ENCODE assay signal across 1 cellular context in the genomic region with DNA sequence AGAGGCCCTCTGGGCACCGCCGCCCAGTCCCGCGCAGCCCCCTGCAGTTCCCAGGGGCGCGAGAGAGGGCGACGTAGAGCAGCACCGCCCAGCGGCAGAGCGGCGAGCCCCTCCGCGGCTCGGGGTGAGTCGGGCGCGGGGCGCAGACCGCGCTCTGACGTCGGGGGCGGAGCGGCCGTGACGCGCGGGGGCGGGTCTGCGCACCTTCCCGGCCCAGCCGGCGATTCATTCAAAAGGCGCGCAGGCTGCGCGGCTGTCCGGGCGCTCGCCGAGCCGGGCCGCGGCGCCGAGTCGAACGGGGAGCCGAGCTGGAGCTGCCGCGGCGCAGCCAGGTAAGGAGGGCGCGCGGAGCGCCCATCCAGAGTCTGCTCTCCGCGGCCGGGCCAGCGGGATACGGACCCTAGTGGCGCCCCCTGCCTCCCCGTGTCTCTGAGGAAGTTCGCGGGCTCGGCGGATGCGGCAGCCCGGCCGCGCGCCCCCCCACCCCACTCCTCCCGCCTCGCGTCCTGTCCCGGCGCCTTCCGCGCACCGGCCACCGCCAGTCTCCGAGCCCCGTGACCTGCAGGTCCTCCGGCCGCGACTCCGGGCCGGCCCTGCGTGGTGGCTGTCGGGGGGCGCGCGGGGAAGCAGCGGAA.
TF ChIP-seq lines count a peak whose summit lies in the region.

A gene with protein sequence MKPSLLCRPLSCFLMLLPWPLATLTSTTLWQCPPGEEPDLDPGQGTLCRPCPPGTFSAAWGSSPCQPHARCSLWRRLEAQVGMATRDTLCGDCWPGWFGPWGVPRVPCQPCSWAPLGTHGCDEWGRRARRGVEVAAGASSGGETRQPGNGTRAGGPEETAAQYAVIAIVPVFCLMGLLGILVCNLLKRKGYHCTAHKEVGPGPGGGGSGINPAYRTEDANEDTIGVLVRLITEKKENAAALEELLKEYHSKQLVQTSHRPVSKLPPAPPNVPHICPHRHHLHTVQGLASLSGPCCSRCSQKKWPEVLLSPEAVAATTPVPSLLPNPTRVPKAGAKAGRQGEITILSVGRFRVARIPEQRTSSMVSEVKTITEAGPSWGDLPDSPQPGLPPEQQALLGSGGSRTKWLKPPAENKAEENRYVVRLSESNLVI (plus strand): TSS at position 232 of the 635 bp plus-strand sequence. CDS start 12,738 bp downstream, outside the sequence.

TF ChIP-seq in HEK293, 187 proteins besides CTCF, POLR2A, EP300 and RAD21 (continued from another document):
- TF ChIP-seq, protein P1, sequence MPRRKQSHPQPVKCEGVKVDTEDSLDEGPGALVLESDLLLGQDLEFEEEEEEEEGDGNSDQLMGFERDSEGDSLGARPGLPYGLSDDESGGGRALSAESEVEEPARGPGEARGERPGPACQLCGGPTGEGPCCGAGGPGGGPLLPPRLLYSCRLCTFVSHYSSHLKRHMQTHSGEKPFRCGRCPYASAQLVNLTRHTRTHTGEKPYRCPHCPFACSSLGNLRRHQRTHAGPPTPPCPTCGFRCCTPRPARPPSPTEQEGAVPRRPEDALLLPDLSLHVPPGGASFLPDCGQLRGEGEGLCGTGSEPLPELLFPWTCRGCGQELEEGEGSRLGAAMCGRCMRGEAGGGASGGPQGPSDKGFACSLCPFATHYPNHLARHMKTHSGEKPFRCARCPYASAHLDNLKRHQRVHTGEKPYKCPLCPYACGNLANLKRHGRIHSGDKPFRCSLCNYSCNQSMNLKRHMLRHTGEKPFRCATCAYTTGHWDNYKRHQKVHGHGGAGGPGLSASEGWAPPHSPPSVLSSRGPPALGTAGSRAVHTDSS (tag by site-specific recombination; IDR thresholded peaks at IDR 0.05) = no peak
- TF ChIP-seq, protein P2, sequence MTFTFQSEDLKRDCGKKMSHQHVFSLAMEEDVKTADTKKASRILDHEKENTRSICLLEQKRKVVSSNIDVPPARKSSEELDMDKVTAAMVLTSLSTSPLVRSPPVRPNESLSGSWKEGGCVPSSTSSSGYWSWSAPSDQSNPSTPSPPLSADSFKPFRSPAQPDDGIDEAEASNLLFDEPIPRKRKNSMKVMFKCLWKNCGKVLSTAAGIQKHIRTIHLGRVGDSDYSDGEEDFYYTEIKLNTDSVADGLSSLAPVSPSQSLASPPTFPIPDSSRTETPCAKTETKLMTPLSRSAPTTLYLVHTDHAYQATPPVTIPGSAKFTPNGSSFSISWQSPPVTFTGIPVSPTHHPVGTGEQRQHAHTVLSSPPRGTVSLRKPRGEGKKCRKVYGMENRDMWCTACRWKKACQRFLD (tag by site-specific recombination; IDR thresholded peaks at IDR 0.05) = no peak
- TF ChIP-seq ZNF16 (tag by site-specific recombination; IDR thresholded peaks at IDR 0.05; ENCODE audit: low read depth) = no peak
- peak; percentile 98 for TF ChIP-seq ZBTB8A (tag by site-specific recombination; IDR thresholded peaks at IDR 0.05)
- TF ChIP-seq PRDM1 (tag by site-specific recombination; IDR thresholded peaks at IDR 0.05) = no peak
- no peak for TF ChIP-seq ZNF335 (tag by site-specific recombination; conservative IDR thresholded peaks at IDR 0.05)
- TF ChIP-seq ZSCAN4 (tag by site-specific recombination; IDR thresholded peaks at IDR 0.05) = no peak
- TF ChIP-seq, protein P3, sequence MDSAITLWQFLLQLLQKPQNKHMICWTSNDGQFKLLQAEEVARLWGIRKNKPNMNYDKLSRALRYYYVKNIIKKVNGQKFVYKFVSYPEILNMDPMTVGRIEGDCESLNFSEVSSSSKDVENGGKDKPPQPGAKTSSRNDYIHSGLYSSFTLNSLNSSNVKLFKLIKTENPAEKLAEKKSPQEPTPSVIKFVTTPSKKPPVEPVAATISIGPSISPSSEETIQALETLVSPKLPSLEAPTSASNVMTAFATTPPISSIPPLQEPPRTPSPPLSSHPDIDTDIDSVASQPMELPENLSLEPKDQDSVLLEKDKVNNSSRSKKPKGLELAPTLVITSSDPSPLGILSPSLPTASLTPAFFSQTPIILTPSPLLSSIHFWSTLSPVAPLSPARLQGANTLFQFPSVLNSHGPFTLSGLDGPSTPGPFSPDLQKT (IDR thresholded peaks at IDR 0.05; ENCODE audit: borderline replicate concordance, low read depth, low read length) = no peak
- TF ChIP-seq KLF10 (tag by site-specific recombination; IDR thresholded peaks at IDR 0.05) = peak; percentile 96
- no peak for TF ChIP-seq SALL2 (tag by site-specific recombination; IDR thresholded peaks at IDR 0.05; ENCODE audit: borderline replicate concordance)
